8 cellular contexts compared by ENCODE assay signal in the genomic region with DNA sequence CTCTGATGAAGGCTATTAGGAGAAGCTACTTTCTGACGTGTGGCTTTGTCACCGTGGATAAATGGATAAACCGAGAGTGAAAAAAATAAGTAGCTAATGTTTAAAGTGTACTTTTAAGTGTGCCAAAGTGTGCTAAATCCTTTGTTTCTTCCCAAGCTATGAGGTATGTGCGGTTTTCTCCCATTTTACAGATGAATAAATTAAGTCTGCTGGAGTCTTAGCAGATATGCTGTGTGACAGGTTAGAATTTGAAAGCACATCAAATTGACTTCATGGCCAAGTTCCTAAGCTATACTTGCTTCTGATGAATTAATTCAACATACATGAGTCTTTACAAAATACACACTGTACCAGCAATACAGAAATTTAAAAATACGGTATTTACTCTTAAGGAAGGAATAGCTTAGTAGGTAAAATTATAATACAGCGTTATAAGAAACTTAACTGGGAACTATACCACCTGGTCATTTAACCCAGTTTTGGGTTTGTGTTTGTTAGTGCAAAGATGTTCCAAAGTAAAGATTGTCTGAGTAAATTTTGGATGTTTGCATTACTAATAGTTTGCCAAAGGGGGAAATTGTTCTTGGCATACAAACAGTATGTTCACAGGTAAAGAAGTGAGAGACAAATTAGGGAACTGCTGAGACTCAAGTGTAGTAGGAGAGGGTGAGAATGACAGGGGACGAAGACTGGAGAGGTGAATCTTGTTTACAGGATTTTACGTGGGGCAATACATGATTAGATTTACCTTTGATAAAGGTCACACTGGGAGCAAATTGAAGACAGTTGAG. TPM values are rescaled to one million over a fixed set of nuclear protein-coding genes. Genes with fewer than 3 reads are reported as not detected.
A peak's percentile ranks its signal among the peaks of the same experiment; 100 is the strongest.
DNase-seq lines count a peak whose midpoint lies in the region; ATAC-seq lines count a peak whose summit lies in the region.

No MANE protein-coding gene starts in this region.

- no peaks in the 10 kb centered on the region for H3K27me3 ChIP-seq in iPS-20b (ENCODE audit: insufficient read depth, low read length)
- no peaks in the 10 kb centered on the region for H3K27me3 ChIP-seq in stomach smooth muscle (ENCODE audit: control insufficient read depth in 1 of 2, insufficient read depth in 2 of 2, low read length in 2 of 2)

- H3K27ac Mint-ChIP-seq in activated CD4-positive, alpha-beta T cell treated with anti-CD3 and anti-CD28 coated beads, Interleukin-2, amount 10 ng/mL, durations not matched to agents 7 days and 5 days: peak overlapping the region; percentile 93
- no peak overlapping the region for H3K27ac Mint-ChIP-seq in activated CD8-positive, alpha-beta T cell treated with anti-CD3 and anti-CD28 coated beads, Interleukin-2, amount 10 ng/mL, durations not matched to agents 7 days and 5 days

- CTCF ChIA-PET in activated CD4-positive, alpha-beta T cell treated with anti-CD3 and anti-CD28 coated beads, Interleukin-2, amount 10 ng/mL, durations not matched to agents 7 days and 5 days (lab: Charles Lee): interaction anchor here (0.8 to 2.1 kb wide), 7 partner anchors 10 to 238 kb away, joined by 3 to 7 read pairs (median 5); no protein-coding TSS in a partner anchor
- CTCF ChIA-PET in activated CD8-positive, alpha-beta T cell treated with anti-CD3 and anti-CD28 coated beads, Interleukin-2, amount 10 ng/mL, durations not matched to agents 7 days and 5 days (lab: Charles Lee): interaction anchor here (0.8 to 5.9 kb wide), 12 partner anchors 13 to 245 kb away, joined by 3 to 42 read pairs (median 4); a partner anchor contains a TSS

- H3K4me3 Mint-ChIP-seq in activated CD4-positive, alpha-beta T cell treated with anti-CD3 and anti-CD28 coated beads, Interleukin-2, amount 10 ng/mL, durations not matched to agents 7 days and 5 days: peak overlapping the region; percentile 97
- H3K4me3 Mint-ChIP-seq in activated CD8-positive, alpha-beta T cell treated with anti-CD3 and anti-CD28 coated beads, Interleukin-2, amount 10 ng/mL, durations not matched to agents 7 days and 5 days: peak overlapping the region; percentile 88

- H3K4me1 Mint-ChIP-seq in activated CD4-positive, alpha-beta T cell treated with anti-CD3 and anti-CD28 coated beads, Interleukin-2, amount 10 ng/mL, durations not matched to agents 7 days and 5 days: peaks cover 73% of the 10 kb centered on the region
- peaks cover 66% of the 10 kb centered on the region for H3K4me1 Mint-ChIP-seq in activated CD8-positive, alpha-beta T cell treated with anti-CD3 and anti-CD28 coated beads, Interleukin-2, amount 10 ng/mL, durations not matched to agents 7 days and 5 days (ENCODE audit: low read depth)

- no peaks in the 10 kb centered on the region for H3K9me3 Mint-ChIP-seq in activated CD4-positive, alpha-beta T cell treated with anti-CD3 and anti-CD28 coated beads, Interleukin-2, amount 10 ng/mL, durations not matched to agents 7 days and 5 days
- no peaks in the 10 kb centered on the region for H3K9me3 Mint-ChIP-seq in activated CD8-positive, alpha-beta T cell treated with anti-CD3 and anti-CD28 coated beads, Interleukin-2, amount 10 ng/mL, durations not matched to agents 7 days and 5 days (ENCODE audit: insufficient read depth)

- H3K27ac ChIP-seq in iPS-20b (ENCODE audit: low read length) (no peak overlapping the region), stomach smooth muscle (ENCODE audit: low read length) (no peak overlapping the region)

- no peaks in the 10 kb centered on the region for H3K27me3 Mint-ChIP-seq in activated CD4-positive, alpha-beta T cell treated with anti-CD3 and anti-CD28 coated beads, Interleukin-2, amount 10 ng/mL, durations not matched to agents 7 days and 5 days
- H3K27me3 Mint-ChIP-seq in activated CD8-positive, alpha-beta T cell treated with anti-CD3 and anti-CD28 coated beads, Interleukin-2, amount 10 ng/mL, durations not matched to agents 7 days and 5 days (ENCODE audit: low read depth): no peaks in the 10 kb centered on the region

- peak overlapping the region; percentile 93 for H3K4me3 ChIP-seq in iPS-20b (ENCODE audit: low read length)
- H3K4me3 ChIP-seq in stomach smooth muscle (ENCODE audit: low read length in 2 of 2): peak overlapping the region; percentile 86 to 93

- H3K36me3 ChIP-seq in iPS-20b (ENCODE audit: insufficient read depth, low read depth, low read length) (no peaks in the 10 kb centered on the region), stomach smooth muscle (ENCODE audit: control insufficient read depth in 2 of 2, insufficient read depth in 2 of 2, low read length in 2 of 2) (no peaks in the 10 kb centered on the region)

- H3K9ac ChIP-seq in iPS-20b (ENCODE audit: low read depth, low read length): peak overlapping the region; percentile 90; the same call in 1 of the 2 replicates
- peak overlapping the region in 1 of 2 donors; percentile 87 for H3K9ac ChIP-seq in stomach smooth muscle (ENCODE audit: low read length in 2 of 2)

- no peaks in the 10 kb centered on the region for H3K9me3 ChIP-seq in iPS-20b (ENCODE audit: insufficient read depth, low read depth, low read length)
- no peaks in the 10 kb centered on the region for H3K9me3 ChIP-seq in stomach smooth muscle (ENCODE audit: control insufficient read depth in 2 of 2, low read length in 2 of 2)

- no peak for DNase-seq in activated CD4-positive, alpha-beta T cell treated with anti-CD3 and anti-CD28 coated beads, Interleukin-2, amount 10 ng/mL, durations not matched to agents 7 days and 5 days
- no peak for DNase-seq in activated CD4-positive, alpha-beta T cell treated with anti-CD3 and anti-CD28 coated beads, Interleukin-2, amount 50 U/mL, for 1 hour
- DNase-seq in activated CD8-positive, alpha-beta T cell treated with anti-CD3 and anti-CD28 coated beads, Interleukin-2, amount 10 ng/mL, durations not matched to agents 7 days and 5 days: no peak
- DNase-seq in KG1 (lab: John Stamatoyannopoulos, UW): no peak
- DNase-seq in superior temporal gyrus (ENCODE audit: extremely low spot score): no peak

- H3K36me3 Mint-ChIP-seq in activated CD4-positive, alpha-beta T cell treated with anti-CD3 and anti-CD28 coated beads, Interleukin-2, amount 10 ng/mL, durations not matched to agents 7 days and 5 days (ENCODE audit: low read depth): peaks cover 35% of the 10 kb centered on the region
- H3K36me3 Mint-ChIP-seq in activated CD8-positive, alpha-beta T cell treated with anti-CD3 and anti-CD28 coated beads, Interleukin-2, amount 10 ng/mL, durations not matched to agents 7 days and 5 days (ENCODE audit: low read depth): peaks cover 26% of the 10 kb centered on the region

- ATAC-seq in activated CD8-positive, alpha-beta T cell treated with anti-CD3 and anti-CD28 coated beads, Interleukin-2, amount 10 ng/mL, durations not matched to agents 7 days and 5 days: no peak
- ATAC-seq in HG03159 (IDR thresholded peaks at IDR 0.05; ENCODE audit: unreplicated experiment): no peak

- POLR2A ChIA-PET in activated CD4-positive, alpha-beta T cell treated with anti-CD3 and anti-CD28 coated beads, Interleukin-2, amount 10 ng/mL, durations not matched to agents 7 days and 5 days (lab: Charles Lee): interaction anchor here (0.7 to 1.6 kb wide), 2 partner anchors 7 to 11 kb away, joined by 3 to 4 read pairs; no protein-coding TSS in a partner anchor
- POLR2A ChIA-PET in activated CD8-positive, alpha-beta T cell treated with anti-CD3 and anti-CD28 coated beads, Interleukin-2, amount 10 ng/mL, durations not matched to agents 7 days and 5 days (lab: Charles Lee): interaction anchor here (0.6 to 3.3 kb wide), 7 partner anchors 8 to 181 kb away, joined by 3 to 25 read pairs (median 3); a partner anchor contains a TSS

- H3K4me1 ChIP-seq in iPS-20b (ENCODE audit: insufficient read depth, low read length) (peaks cover 15% of the 10 kb centered on the region), stomach smooth muscle (ENCODE audit: control insufficient read depth, insufficient read depth, low read length) (no peaks in the 10 kb centered on the region)

RNA-seq across cellular contexts. Expression of a gene that starts 1.4 kb away (rescaled TPM):
- 10 to 100 TPM; 61.2 to 61.3 TPM for total RNA-seq in activated CD4-positive, alpha-beta T cell treated with anti-CD3 and anti-CD28 coated beads, Interleukin-2, amount 10 ng/mL, durations not matched to agents 7 days and 5 days
- 10 to 100 TPM; 65.9 to 67.9 TPM for total RNA-seq in activated CD8-positive, alpha-beta T cell treated with anti-CD3 and anti-CD28 coated beads, Interleukin-2, amount 10 ng/mL, durations not matched to agents 7 days and 5 days
